Comparison of ENCODE assay signal across 1 cellular context in genomic region chr1:230145505-230145899, GRCh38.
TF ChIP-seq lines count a peak whose summit lies in the region.

No MANE protein-coding gene starts in this region.

TF ChIP-seq in HEK293, 187 proteins besides CTCF, POLR2A, EP300 and RAD21 (continued from another document and continues in another):
- no peak for TF ChIP-seq ZXDB (tag by site-specific recombination; IDR thresholded peaks at IDR 0.05)
- TF ChIP-seq AEBP2 (tag by site-specific recombination; IDR thresholded peaks at IDR 0.05; ENCODE audit: borderline replicate concordance) = no peak
- TF ChIP-seq ZNF585B (tag by site-specific recombination; IDR thresholded peaks at IDR 0.05) = no peak
- TF ChIP-seq REST (tag by site-specific recombination; IDR thresholded peaks at IDR 0.05) = no peak
- no peak for TF ChIP-seq KLF7 (tag by site-specific recombination; IDR thresholded peaks at IDR 0.05; ENCODE audit: borderline replicate concordance)
- TF ChIP-seq ZNF792 (tag by site-specific recombination; IDR thresholded peaks at IDR 0.05) = no peak
- peak; percentile 91 for TF ChIP-seq ZNF423 (tag by site-specific recombination; IDR thresholded peaks at IDR 0.05)
- TF ChIP-seq ZNF394 (tag by site-specific recombination; IDR thresholded peaks at IDR 0.05; ENCODE audit: borderline replicate concordance) = no peak
- peak; percentile 97 for TF ChIP-seq ZNF184 (tag by site-specific recombination; IDR thresholded peaks at IDR 0.05)
- peak; percentile 98 for TF ChIP-seq ZNF544 (tag by site-specific recombination; IDR thresholded peaks at IDR 0.05)
- peak; percentile 72 for TF ChIP-seq FEZF1 (tag by site-specific recombination; IDR thresholded peaks at IDR 0.05)
- TF ChIP-seq, protein P1, sequence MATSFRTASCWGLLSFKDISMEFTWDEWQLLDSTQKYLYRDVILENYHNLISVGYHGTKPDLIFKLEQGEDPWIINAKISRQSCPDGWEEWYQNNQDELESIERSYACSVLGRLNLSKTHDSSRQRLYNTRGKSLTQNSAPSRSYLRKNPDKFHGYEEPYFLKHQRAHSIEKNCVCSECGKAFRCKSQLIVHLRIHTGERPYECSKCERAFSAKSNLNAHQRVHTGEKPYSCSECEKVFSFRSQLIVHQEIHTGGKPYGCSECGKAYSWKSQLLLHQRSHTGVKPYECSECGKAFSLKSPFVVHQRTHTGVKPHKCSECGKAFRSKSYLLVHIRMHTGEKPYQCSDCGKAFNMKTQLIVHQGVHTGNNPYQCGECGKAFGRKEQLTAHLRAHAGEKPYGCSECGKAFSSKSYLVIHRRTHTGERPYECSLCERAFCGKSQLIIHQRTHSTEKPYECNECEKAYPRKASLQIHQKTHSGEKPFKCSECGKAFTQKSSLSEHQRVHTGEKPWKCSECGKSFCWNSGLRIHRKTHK (tag by site-specific recombination; IDR thresholded peaks at IDR 0.05) = no peak
- peak; percentile 45; the same call in 1 of the 2 replicates for TF ChIP-seq ZEB2 (tag by site-specific recombination; IDR thresholded peaks at IDR 0.05)
- TF ChIP-seq ZNF658 (tag by site-specific recombination; IDR thresholded peaks at IDR 0.05) = no peak
- peak; percentile 81; the same call in 1 of the 2 replicates for TF ChIP-seq ZNF132 (tag by site-specific recombination; IDR thresholded peaks at IDR 0.05; ENCODE audit: borderline replicate concordance)
- TF ChIP-seq SALL2 (tag by site-specific recombination; IDR thresholded peaks at IDR 0.05; ENCODE audit: borderline replicate concordance) = no peak
- no peak for TF ChIP-seq ZBTB1 (tag by site-specific recombination; IDR thresholded peaks at IDR 0.05)
- TF ChIP-seq ZNF677 (tag by site-specific recombination; IDR thresholded peaks at IDR 0.05) = peak; percentile 83
- TF ChIP-seq KLF16 (tag by site-specific recombination; IDR thresholded peaks at IDR 0.05) = no peak; the same call in 1 of the 2 replicates
- TF ChIP-seq SCRT1 (tag by site-specific recombination; IDR thresholded peaks at IDR 0.05; ENCODE audit: borderline replicate concordance) = no peak
- no peak for TF ChIP-seq ZNF548 (tag by site-specific recombination; IDR thresholded peaks at IDR 0.05)
- no peak for TF ChIP-seq ZNF202 (tag by site-specific recombination; IDR thresholded peaks at IDR 0.05; ENCODE audit: borderline replicate concordance)
- TF ChIP-seq ZNF596 (tag by site-specific recombination; IDR thresholded peaks at IDR 0.05) = peak; percentile 62; the same call in 1 of the 2 replicates
- TF ChIP-seq MZF1 (tag by site-specific recombination; IDR thresholded peaks at IDR 0.05; ENCODE audit: borderline replicate concordance) = peak; percentile 55; the same call in 1 of the 2 replicates
- no peak for TF ChIP-seq ZNF501 (tag by site-specific recombination; IDR thresholded peaks at IDR 0.05)
- TF ChIP-seq ZNF433 (tag by site-specific recombination; IDR thresholded peaks at IDR 0.05; ENCODE audit: low read depth) = peak; percentile 100
- peak; percentile 97 for TF ChIP-seq ZNF561 (tag by site-specific recombination; IDR thresholded peaks at IDR 0.05; ENCODE audit: borderline replicate concordance)
- TF ChIP-seq REPIN1 (tag by site-specific recombination; IDR thresholded peaks at IDR 0.05; ENCODE audit: low read depth) = no peak
- TF ChIP-seq ZNF624 (tag by site-specific recombination; IDR thresholded peaks at IDR 0.05) = 0 out of 2 replicates have a peak, but pooled peaks have one; percentile 71
- no peak for TF ChIP-seq ZNF223 (tag by site-specific recombination; IDR thresholded peaks at IDR 0.05)
- TF ChIP-seq ZFP41 (tag by site-specific recombination; IDR thresholded peaks at IDR 0.05; ENCODE audit: borderline replicate concordance) = no peak
- TF ChIP-seq IKZF3 (tag by site-specific recombination; IDR thresholded peaks at IDR 0.05) = peak; percentile 78
- TF ChIP-seq EGR2 (tag by site-specific recombination; IDR thresholded peaks at IDR 0.05; ENCODE audit: low read depth) = no peak
- TF ChIP-seq ZNF157 (tag by site-specific recombination; IDR thresholded peaks at IDR 0.05) = no peak
- no peak for TF ChIP-seq GLI2 (tag by site-specific recombination; IDR thresholded peaks at IDR 0.05; ENCODE audit: borderline replicate concordance, low read depth)
- no peak for TF ChIP-seq GFI1B (tag by site-specific recombination; IDR thresholded peaks at IDR 0.05)
- no peak for TF ChIP-seq ZNF133 (tag by site-specific recombination; IDR thresholded peaks at IDR 0.05)
- peak; percentile 99 for TF ChIP-seq ZNF660 (tag by site-specific recombination; IDR thresholded peaks at IDR 0.05)
- TF ChIP-seq, protein P2, sequence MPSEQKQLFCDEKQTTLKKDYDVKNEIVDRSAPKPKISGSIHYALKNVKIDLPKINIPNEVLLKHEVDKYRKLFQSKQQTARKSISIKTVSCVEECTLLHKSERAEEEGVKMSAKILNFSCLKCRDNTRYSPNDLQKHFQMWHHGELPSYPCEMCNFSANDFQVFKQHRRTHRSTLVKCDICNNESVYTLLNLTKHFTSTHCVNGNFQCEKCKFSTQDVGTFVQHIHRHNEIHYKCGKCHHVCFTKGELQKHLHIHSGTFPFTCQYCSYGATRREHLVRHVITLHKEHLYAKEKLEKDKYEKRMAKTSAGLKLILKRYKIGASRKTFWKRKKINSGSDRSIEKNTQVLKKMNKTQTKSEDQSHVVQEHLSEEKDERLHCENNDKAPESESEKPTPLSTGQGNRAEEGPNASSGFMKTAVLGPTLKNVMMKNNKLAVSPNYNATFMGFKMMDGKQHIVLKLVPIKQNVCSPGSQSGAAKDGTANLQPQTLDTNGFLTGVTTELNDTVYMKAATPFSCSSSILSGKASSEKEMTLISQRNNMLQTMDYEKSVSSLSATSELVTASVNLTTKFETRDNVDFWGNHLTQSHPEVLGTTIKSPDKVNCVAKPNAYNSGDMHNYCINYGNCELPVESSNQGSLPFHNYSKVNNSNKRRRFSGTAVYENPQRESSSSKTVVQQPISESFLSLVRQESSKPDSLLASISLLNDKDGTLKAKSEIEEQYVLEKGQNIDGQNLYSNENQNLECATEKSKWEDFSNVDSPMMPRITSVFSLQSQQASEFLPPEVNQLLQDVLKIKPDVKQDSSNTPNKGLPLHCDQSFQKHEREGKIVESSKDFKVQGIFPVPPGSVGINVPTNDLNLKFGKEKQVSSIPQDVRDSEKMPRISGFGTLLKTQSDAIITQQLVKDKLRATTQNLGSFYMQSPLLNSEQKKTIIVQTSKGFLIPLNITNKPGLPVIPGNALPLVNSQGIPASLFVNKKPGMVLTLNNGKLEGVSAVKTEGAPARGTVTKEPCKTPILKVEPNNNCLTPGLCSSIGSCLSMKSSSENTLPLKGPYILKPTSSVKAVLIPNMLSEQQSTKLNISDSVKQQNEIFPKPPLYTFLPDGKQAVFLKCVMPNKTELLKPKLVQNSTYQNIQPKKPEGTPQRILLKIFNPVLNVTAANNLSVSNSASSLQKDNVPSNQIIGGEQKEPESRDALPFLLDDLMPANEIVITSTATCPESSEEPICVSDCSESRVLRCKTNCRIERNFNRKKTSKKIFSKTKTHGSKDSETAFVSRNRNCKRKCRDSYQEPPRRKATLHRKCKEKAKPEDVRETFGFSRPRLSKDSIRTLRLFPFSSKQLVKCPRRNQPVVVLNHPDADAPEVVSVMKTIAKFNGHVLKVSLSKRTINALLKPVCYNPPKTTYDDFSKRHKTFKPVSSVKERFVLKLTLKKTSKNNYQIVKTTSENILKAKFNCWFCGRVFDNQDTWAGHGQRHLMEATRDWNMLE (tag by site-specific recombination; conservative IDR thresholded peaks at IDR 0.05; ENCODE audit: low read depth) = no peak
- no peak for TF ChIP-seq ZNF174 (tag by site-specific recombination; IDR thresholded peaks at IDR 0.05)
- TF ChIP-seq ZSCAN30 (tag by site-specific recombination; IDR thresholded peaks at IDR 0.05) = peak; percentile 61; the same call in 1 of the 2 replicates
- TF ChIP-seq BCL11A (tag by site-specific recombination; IDR thresholded peaks at IDR 0.05; ENCODE audit: low read depth) = no peak
- no peak for TF ChIP-seq ZNF302 (tag by site-specific recombination; IDR thresholded peaks at IDR 0.05; ENCODE audit: low read depth)
- TF ChIP-seq GLIS2 (tag by site-specific recombination; IDR thresholded peaks at IDR 0.05) = no peak
- no peak for TF ChIP-seq ZNF510 (tag by site-specific recombination; IDR thresholded peaks at IDR 0.05; ENCODE audit: insufficient replicate concordance)
- TF ChIP-seq ZNF214 (tag by site-specific recombination; IDR thresholded peaks at IDR 0.05; ENCODE audit: borderline replicate concordance) = peak; percentile 76; the same call in 1 of the 2 replicates
- TF ChIP-seq, protein P3, sequence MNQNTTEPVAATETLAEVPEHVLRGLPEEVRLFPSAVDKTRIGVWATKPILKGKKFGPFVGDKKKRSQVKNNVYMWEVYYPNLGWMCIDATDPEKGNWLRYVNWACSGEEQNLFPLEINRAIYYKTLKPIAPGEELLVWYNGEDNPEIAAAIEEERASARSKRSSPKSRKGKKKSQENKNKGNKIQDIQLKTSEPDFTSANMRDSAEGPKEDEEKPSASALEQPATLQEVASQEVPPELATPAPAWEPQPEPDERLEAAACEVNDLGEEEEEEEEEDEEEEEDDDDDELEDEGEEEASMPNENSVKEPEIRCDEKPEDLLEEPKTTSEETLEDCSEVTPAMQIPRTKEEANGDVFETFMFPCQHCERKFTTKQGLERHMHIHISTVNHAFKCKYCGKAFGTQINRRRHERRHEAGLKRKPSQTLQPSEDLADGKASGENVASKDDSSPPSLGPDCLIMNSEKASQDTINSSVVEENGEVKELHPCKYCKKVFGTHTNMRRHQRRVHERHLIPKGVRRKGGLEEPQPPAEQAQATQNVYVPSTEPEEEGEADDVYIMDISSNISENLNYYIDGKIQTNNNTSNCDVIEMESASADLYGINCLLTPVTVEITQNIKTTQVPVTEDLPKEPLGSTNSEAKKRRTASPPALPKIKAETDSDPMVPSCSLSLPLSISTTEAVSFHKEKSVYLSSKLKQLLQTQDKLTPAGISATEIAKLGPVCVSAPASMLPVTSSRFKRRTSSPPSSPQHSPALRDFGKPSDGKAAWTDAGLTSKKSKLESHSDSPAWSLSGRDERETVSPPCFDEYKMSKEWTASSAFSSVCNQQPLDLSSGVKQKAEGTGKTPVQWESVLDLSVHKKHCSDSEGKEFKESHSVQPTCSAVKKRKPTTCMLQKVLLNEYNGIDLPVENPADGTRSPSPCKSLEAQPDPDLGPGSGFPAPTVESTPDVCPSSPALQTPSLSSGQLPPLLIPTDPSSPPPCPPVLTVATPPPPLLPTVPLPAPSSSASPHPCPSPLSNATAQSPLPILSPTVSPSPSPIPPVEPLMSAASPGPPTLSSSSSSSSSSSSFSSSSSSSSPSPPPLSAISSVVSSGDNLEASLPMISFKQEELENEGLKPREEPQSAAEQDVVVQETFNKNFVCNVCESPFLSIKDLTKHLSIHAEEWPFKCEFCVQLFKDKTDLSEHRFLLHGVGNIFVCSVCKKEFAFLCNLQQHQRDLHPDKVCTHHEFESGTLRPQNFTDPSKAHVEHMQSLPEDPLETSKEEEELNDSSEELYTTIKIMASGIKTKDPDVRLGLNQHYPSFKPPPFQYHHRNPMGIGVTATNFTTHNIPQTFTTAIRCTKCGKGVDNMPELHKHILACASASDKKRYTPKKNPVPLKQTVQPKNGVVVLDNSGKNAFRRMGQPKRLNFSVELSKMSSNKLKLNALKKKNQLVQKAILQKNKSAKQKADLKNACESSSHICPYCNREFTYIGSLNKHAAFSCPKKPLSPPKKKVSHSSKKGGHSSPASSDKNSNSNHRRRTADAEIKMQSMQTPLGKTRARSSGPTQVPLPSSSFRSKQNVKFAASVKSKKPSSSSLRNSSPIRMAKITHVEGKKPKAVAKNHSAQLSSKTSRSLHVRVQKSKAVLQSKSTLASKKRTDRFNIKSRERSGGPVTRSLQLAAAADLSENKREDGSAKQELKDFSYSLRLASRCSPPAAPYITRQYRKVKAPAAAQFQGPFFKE (tag by site-specific recombination; IDR thresholded peaks at IDR 0.05; ENCODE audit: borderline replicate concordance) = no peak
- TF ChIP-seq ZNF704 (tag by site-specific recombination; IDR thresholded peaks at IDR 0.05) = no peak
- peak; percentile 79 for TF ChIP-seq ZNF335 (tag by site-specific recombination; conservative IDR thresholded peaks at IDR 0.05)
- no peak for TF ChIP-seq ZNF843 (tag by site-specific recombination; IDR thresholded peaks at IDR 0.05)
- TF ChIP-seq ZNF654 (tag by site-specific recombination; IDR thresholded peaks at IDR 0.05; ENCODE audit: low read depth) = no peak
